20 cellular contexts compared by ENCODE assay signal in genomic region chr9:112312139-112312538, GRCh38. TPM values are rescaled to one million over a fixed set of nuclear protein-coding genes. Genes with fewer than 3 reads are reported as not detected.
DNase-seq lines count a peak whose midpoint lies in the region; ATAC-seq and TF ChIP-seq lines count a peak whose summit lies in the region.
"Had no signal": no experiment of that assay in that cellular context is flagged by ENCODE, and none has a peak within 500 bp of the region (broad histone marks: within the 10 kb centered on the region; RNA-seq: fewer than 3 reads in every experiment).

No MANE protein-coding gene starts in this region.

- DNase-seq in MCF 10A (ENCODE audit: unreplicated experiment) (no peak), breast epithelium (ENCODE audit: low spot score in 2 of 2) (no peak), WTC11 (ENCODE audit: low spot score) (no peak), memory B cell (ENCODE audit: low spot score in 2 of 2) (no peak), kidney glomerular epithelial cell (lab: John Stamatoyannopoulos, UW) (no peak), AG20443 (ENCODE audit: low spot score) (no peak)
- DNase-seq in stimulated activated CD4-positive, alpha-beta T cell treated with anti-CD3 and anti-CD28 coated beads, Interleukin-4, amount 100 ng/mL, for 4 hours: no peak
- DNase-seq: CD4-positive, alpha-beta T cell; CD8-positive, alpha-beta memory T cell; DMS 273 treated with DMSO at 0.1 percent for 48 hours; DMS79; EL; GDM1; GM23248; H7; HCEC 1CT had no signal

- H3K36me3 Mint-ChIP-seq in MCF 10A (ENCODE audit: insufficient read depth, unreplicated experiment) (peaks cover 22% of the 10 kb centered on the region), WTC11 (no peaks in the 10 kb centered on the region), memory B cell (peaks cover 6% of the 10 kb centered on the region)

- no peak overlapping the region for H3K4me3 ChIP-seq in breast epithelium
- H3K4me3 ChIP-seq: BLaER1 treated with 17β-estradiol and CSF1 and Interleukin-3, amounts not matched to agents 10 nM and 100 nM; GM12878; GM23248 had no signal

- no peak for TF ChIP-seq CTCF in MCF 10A (IDR thresholded peaks at IDR 0.05; ENCODE audit: unreplicated experiment)
- TF ChIP-seq CTCF in breast epithelium (IDR thresholded peaks at IDR 0.05): no peak
- no peak for TF ChIP-seq CTCF in WTC11 (IDR thresholded peaks at IDR 0.05)

- H3K27ac Mint-ChIP-seq in MCF 10A (ENCODE audit: low read depth, unreplicated experiment): peak overlapping the region; percentile 42
- no peak overlapping the region for H3K27ac Mint-ChIP-seq in WTC11
- peak overlapping the region; percentile 67 for H3K27ac Mint-ChIP-seq in memory B cell
- H3K27ac Mint-ChIP-seq: B cell; CD4-positive, alpha-beta T cell; CD8-positive, alpha-beta memory T cell had no signal

- peaks cover 20% of the 10 kb centered on the region for H3K4me1 Mint-ChIP-seq in MCF 10A (ENCODE audit: insufficient read depth, unreplicated experiment)
- peaks cover 61% of the 10 kb centered on the region for H3K4me1 Mint-ChIP-seq in WTC11
- H3K4me1 Mint-ChIP-seq in memory B cell: peaks cover 31% of the 10 kb centered on the region

- no peaks in the 10 kb centered on the region for H3K9me3 ChIP-seq in breast epithelium

- CTCF ChIA-PET in MCF 10A (lab: Yijun Ruan, JAX): interaction anchor here (1.0 kb wide), 1 partner anchor 12 kb away, joined by 3 read pairs; no protein-coding TSS in a partner anchor
- CTCF ChIA-PET in WTC11 (lab: Charles Lee): no interaction called here

- no peak overlapping the region for H3K27ac ChIP-seq in breast epithelium
- H3K27ac ChIP-seq: BLaER1 treated with 17β-estradiol and CSF1 and Interleukin-3, amounts not matched to agents 10 nM and 100 nM; GM23248 had no signal

- no TSS peak for BruUV-seq in MCF 10A (replicated peaks; lab: Mats Ljungman, UMichigan)

- no peaks in the 10 kb centered on the region for H3K36me3 ChIP-seq in breast epithelium

- H3K9me3 Mint-ChIP-seq in MCF 10A (ENCODE audit: unreplicated experiment) (no peaks in the 10 kb centered on the region), WTC11 (peaks cover under 1% of the 10 kb centered on the region; the same call in 1 of the 2 replicates), memory B cell (no peaks in the 10 kb centered on the region)
- H3K9me3 Mint-ChIP-seq: CD4-positive, alpha-beta T cell; CD8-positive, alpha-beta memory T cell had no signal

- H3K27me3 Mint-ChIP-seq in MCF 10A (ENCODE audit: insufficient read depth, unreplicated experiment) (no peaks in the 10 kb centered on the region), WTC11 (ENCODE audit: low read depth) (no peaks in the 10 kb centered on the region), memory B cell (no peaks in the 10 kb centered on the region)
- H3K27me3 Mint-ChIP-seq: B cell; CD4-positive, alpha-beta T cell had no signal

- TF ChIP-seq POLR2A in breast epithelium (IDR thresholded peaks at IDR 0.05): no peak

- ATAC-seq in WTC11 (no peak), memory B cell (ENCODE audit: low read depth) (no peak)
- ATAC-seq: GM12878 had no signal

- intact Hi-C loops in MCF 10A (cut with micrococcal nuclease): no loop called here
- intact Hi-C loops in breast epithelium (cut with DNase I; ENCODE audit: low total_unique reads): no loop called here

- no peak overlapping the region for H3K4me3 Mint-ChIP-seq in MCF 10A (ENCODE audit: unreplicated experiment)
- no peak overlapping the region for H3K4me3 Mint-ChIP-seq in WTC11
- no peak overlapping the region for H3K4me3 Mint-ChIP-seq in memory B cell
- H3K4me3 Mint-ChIP-seq: B cell; CD14-positive monocyte; CD4-positive, alpha-beta T cell; CD8-positive, alpha-beta memory T cell had no signal

- H3K4me1 ChIP-seq in breast epithelium: no peaks in the 10 kb centered on the region

- POLR2A ChIA-PET in MCF 10A (lab: Yijun Ruan, JAX): no interaction called here
- POLR2A ChIA-PET in WTC11 (lab: Charles Lee): no interaction called here

- H3K27me3 ChIP-seq in breast epithelium: no peaks in the 10 kb centered on the region
- H3K27me3 ChIP-seq: BLaER1 treated with 17β-estradiol and CSF1 and Interleukin-3, amounts not matched to agents 10 nM and 100 nM had no signal

TF ChIP-seq in WTC11, 78 proteins besides CTCF, POLR2A, EP300 and RAD21:
- peak; percentile 90 for TF ChIP-seq ZNF121 (CRISPR knock-in tag; IDR thresholded peaks at IDR 0.05)
- TF ChIP-seq, protein P1, sequence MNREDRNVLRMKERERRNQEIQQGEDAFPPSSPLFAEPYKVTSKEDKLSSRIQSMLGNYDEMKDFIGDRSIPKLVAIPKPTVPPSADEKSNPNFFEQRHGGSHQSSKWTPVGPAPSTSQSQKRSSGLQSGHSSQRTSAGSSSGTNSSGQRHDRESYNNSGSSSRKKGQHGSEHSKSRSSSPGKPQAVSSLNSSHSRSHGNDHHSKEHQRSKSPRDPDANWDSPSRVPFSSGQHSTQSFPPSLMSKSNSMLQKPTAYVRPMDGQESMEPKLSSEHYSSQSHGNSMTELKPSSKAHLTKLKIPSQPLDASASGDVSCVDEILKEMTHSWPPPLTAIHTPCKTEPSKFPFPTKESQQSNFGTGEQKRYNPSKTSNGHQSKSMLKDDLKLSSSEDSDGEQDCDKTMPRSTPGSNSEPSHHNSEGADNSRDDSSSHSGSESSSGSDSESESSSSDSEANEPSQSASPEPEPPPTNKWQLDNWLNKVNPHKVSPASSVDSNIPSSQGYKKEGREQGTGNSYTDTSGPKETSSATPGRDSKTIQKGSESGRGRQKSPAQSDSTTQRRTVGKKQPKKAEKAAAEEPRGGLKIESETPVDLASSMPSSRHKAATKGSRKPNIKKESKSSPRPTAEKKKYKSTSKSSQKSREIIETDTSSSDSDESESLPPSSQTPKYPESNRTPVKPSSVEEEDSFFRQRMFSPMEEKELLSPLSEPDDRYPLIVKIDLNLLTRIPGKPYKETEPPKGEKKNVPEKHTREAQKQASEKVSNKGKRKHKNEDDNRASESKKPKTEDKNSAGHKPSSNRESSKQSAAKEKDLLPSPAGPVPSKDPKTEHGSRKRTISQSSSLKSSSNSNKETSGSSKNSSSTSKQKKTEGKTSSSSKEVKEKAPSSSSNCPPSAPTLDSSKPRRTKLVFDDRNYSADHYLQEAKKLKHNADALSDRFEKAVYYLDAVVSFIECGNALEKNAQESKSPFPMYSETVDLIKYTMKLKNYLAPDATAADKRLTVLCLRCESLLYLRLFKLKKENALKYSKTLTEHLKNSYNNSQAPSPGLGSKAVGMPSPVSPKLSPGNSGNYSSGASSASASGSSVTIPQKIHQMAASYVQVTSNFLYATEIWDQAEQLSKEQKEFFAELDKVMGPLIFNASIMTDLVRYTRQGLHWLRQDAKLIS (CRISPR knock-in tag; IDR thresholded peaks at IDR 0.05; ENCODE audit: borderline replicate concordance): no peak

RNA-seq across cellular contexts. Expression of gene PTBP3, which starts 21.3 kb away (rescaled TPM):
- total RNA-seq in MCF 10A (2022): 79.2 and 83.4 TPM in 2 replicates
- total RNA-seq in breast epithelium: 10 to 100 TPM; 30.6 to 80.2 (median 50.5) TPM
- 97.5 to 108 TPM (median 100 TPM) in 3 replicates for total RNA-seq in WTC11 (2021)
